In genomic region chr3:151838574-151839312, GRCh38 we compare ENCODE assay signal across 1 cellular context.
TF ChIP-seq lines count a peak whose summit lies in the region.

No MANE protein-coding gene starts in this region.

TF ChIP-seq in GM23338, 12 proteins besides CTCF, POLR2A, EP300 and RAD21 (continued from another document):
- TF ChIP-seq ZNF462 (CRISPR knock-in tag; IDR thresholded peaks at IDR 0.05): no peak
